In genomic region chr1:181148636-181149035, GRCh38 we compare ENCODE assay signal across 16 cellular contexts.
DNase-seq lines count a peak whose midpoint lies in the region; ATAC-seq, FAIRE-seq and TF ChIP-seq lines count a peak whose summit lies in the region.
"Had no signal": no experiment of that assay in that cellular context is flagged by ENCODE, and none has a peak within 500 bp of the region (broad histone marks: within the 10 kb centered on the region; RNA-seq: fewer than 3 reads in every experiment).

No MANE protein-coding gene starts in this region.

- H3K9me3 ChIP-seq in CD8-positive, alpha-beta memory T cell (ENCODE audit: low read length) = no peaks in the 10 kb centered on the region
- H3K9me3 ChIP-seq: adrenal gland had no signal

- no peak overlapping the region for H3K27ac ChIP-seq in CD8-positive, alpha-beta memory T cell (ENCODE audit: low read depth, low read length)
- H3K27ac ChIP-seq: adrenal gland had no signal

- DNase-seq in activated CD4-positive, alpha-beta T cell treated with anti-CD3 and anti-CD28 coated beads, Interleukin-2, amount 10 ng/mL, durations not matched to agents 7 days and 5 days = no peak
- no peak for DNase-seq in activated CD4-positive, alpha-beta T cell treated with anti-CD3 and anti-CD28 coated beads for 48 hours
- DNase-seq in CD8-positive, alpha-beta memory T cell = no peak
- DNase-seq in activated naive CD8-positive, alpha-beta T cell treated with anti-CD3 and anti-CD28 coated beads, Interleukin-2, amount 10 ng/mL, durations not matched to agents 7 days and 5 days = no peak
- DNase-seq in natural killer cell = no peak
- DNase-seq in RCC 7860 (ENCODE audit: low spot score) = no peak
- DNase-seq: EL, foreskin fibroblast, KG1, NCI-H1105 treated with DMSO at 0.1 percent for 48 hours, NCI-H748 treated with DMSO at 0.1 percent for 48 hours had no signal

- POLR2A ChIA-PET in activated CD4-positive, alpha-beta T cell treated with anti-CD3 and anti-CD28 coated beads, Interleukin-2, amount 10 ng/mL, durations not matched to agents 7 days and 5 days (lab: Charles Lee) = no interaction called here
- POLR2A ChIA-PET in CD8-positive, alpha-beta memory T cell (lab: Charles Lee) = interaction anchor here (1.3 kb wide), 1 partner anchor 60 kb away, joined by 4 read pairs; the partner anchor contains the start of gene IER5
- POLR2A ChIA-PET in activated naive CD8-positive, alpha-beta T cell treated with anti-CD3 and anti-CD28 coated beads, Interleukin-2, amount 10 ng/mL, durations not matched to agents 7 days and 5 days (lab: Charles Lee) = interaction anchor here (1.9 to 2.0 kb wide), 3 partner anchors 57 to 65 kb away, joined by 4 to 10 read pairs (median 7); no protein-coding TSS in a partner anchor

- TF ChIP-seq CTCF in natural killer cell (IDR thresholded peaks at IDR 0.05) = no peak

- H3K4me1 Mint-ChIP-seq in activated CD4-positive, alpha-beta T cell treated with anti-CD3 and anti-CD28 coated beads, Interleukin-2, amount 10 ng/mL, durations not matched to agents 7 days and 5 days = peaks cover 54% of the 10 kb centered on the region
- peaks cover 42 to 63% (median 53%) of the 10 kb centered on the region in 3 donors for H3K4me1 Mint-ChIP-seq in CD8-positive, alpha-beta memory T cell
- H3K4me1 Mint-ChIP-seq in activated naive CD8-positive, alpha-beta T cell treated with anti-CD3 and anti-CD28 coated beads, Interleukin-2, amount 10 ng/mL, durations not matched to agents 7 days and 5 days = peaks cover 47% of the 10 kb centered on the region
- H3K4me1 Mint-ChIP-seq in natural killer cell = peaks cover 38 to 51% of the 10 kb centered on the region in 2 donors

- no peaks in the 10 kb centered on the region for H3K36me3 ChIP-seq in CD8-positive, alpha-beta memory T cell (ENCODE audit: insufficient read depth, low read length)
- H3K36me3 ChIP-seq: adrenal gland had no signal

- FAIRE-seq in RCC 7860 (lab: Jason Lieb, UNC) = no peak

- peak overlapping the region; percentile 89 for H3K27ac Mint-ChIP-seq in activated CD4-positive, alpha-beta T cell treated with anti-CD3 and anti-CD28 coated beads, Interleukin-2, amount 10 ng/mL, durations not matched to agents 7 days and 5 days
- H3K27ac Mint-ChIP-seq in CD8-positive, alpha-beta memory T cell = peak overlapping the region in 6 of 8 donors; percentile 7 to 97 (median 96)
- H3K27ac Mint-ChIP-seq in activated naive CD8-positive, alpha-beta T cell treated with anti-CD3 and anti-CD28 coated beads, Interleukin-2, amount 10 ng/mL, durations not matched to agents 7 days and 5 days = peak overlapping the region; percentile 35
- H3K27ac Mint-ChIP-seq in natural killer cell = peak overlapping the region; percentile 84 to 88

- H3K9me3 Mint-ChIP-seq in activated CD4-positive, alpha-beta T cell treated with anti-CD3 and anti-CD28 coated beads, Interleukin-2, amount 10 ng/mL, durations not matched to agents 7 days and 5 days = peaks cover 19% of the 10 kb centered on the region
- no peaks in the 10 kb centered on the region for H3K9me3 Mint-ChIP-seq in CD8-positive, alpha-beta memory T cell
- peaks cover 7% of the 10 kb centered on the region for H3K9me3 Mint-ChIP-seq in activated naive CD8-positive, alpha-beta T cell treated with anti-CD3 and anti-CD28 coated beads, Interleukin-2, amount 10 ng/mL, durations not matched to agents 7 days and 5 days
- H3K9me3 Mint-ChIP-seq in natural killer cell = no peaks in the 10 kb centered on the region

- H3K36me3 Mint-ChIP-seq in activated CD4-positive, alpha-beta T cell treated with anti-CD3 and anti-CD28 coated beads, Interleukin-2, amount 10 ng/mL, durations not matched to agents 7 days and 5 days (ENCODE audit: low read depth) = peaks cover 6% of the 10 kb centered on the region
- H3K36me3 Mint-ChIP-seq in CD8-positive, alpha-beta memory T cell = no peaks in the 10 kb centered on the region
- peaks cover 14% of the 10 kb centered on the region for H3K36me3 Mint-ChIP-seq in activated naive CD8-positive, alpha-beta T cell treated with anti-CD3 and anti-CD28 coated beads, Interleukin-2, amount 10 ng/mL, durations not matched to agents 7 days and 5 days
- H3K36me3 Mint-ChIP-seq in natural killer cell = no peaks in the 10 kb centered on the region

- no peak overlapping the region for H3K4me3 ChIP-seq in CD8-positive, alpha-beta memory T cell (ENCODE audit: low read length)
- H3K4me3 ChIP-seq: adrenal gland, lung had no signal

- no peak for ATAC-seq in activated naive CD8-positive, alpha-beta T cell treated with anti-CD3 and anti-CD28 coated beads, Interleukin-2, amount 10 ng/mL, durations not matched to agents 7 days and 5 days (ENCODE audit: low read depth)
- ATAC-seq in natural killer cell (no peak), HG03108 (IDR thresholded peaks at IDR 0.05; ENCODE audit: unreplicated experiment) (no peak), HG02970 (IDR thresholded peaks at IDR 0.05; ENCODE audit: low FRiP score, unreplicated experiment) (no peak)

- peaks cover 53% of the 10 kb centered on the region for H3K4me1 ChIP-seq in CD8-positive, alpha-beta memory T cell (ENCODE audit: insufficient read depth, low read length)

- peaks cover 25% of the 10 kb centered on the region for H3K27me3 Mint-ChIP-seq in activated CD4-positive, alpha-beta T cell treated with anti-CD3 and anti-CD28 coated beads, Interleukin-2, amount 10 ng/mL, durations not matched to agents 7 days and 5 days
- H3K27me3 Mint-ChIP-seq in CD8-positive, alpha-beta memory T cell = no peaks in the 10 kb centered on the region
- peaks cover 21% of the 10 kb centered on the region for H3K27me3 Mint-ChIP-seq in activated naive CD8-positive, alpha-beta T cell treated with anti-CD3 and anti-CD28 coated beads, Interleukin-2, amount 10 ng/mL, durations not matched to agents 7 days and 5 days
- H3K27me3 Mint-ChIP-seq in natural killer cell (ENCODE audit: low read depth in 2 of 2) = peaks cover 6 to 23% of the 10 kb centered on the region in 2 donors

- H3K27me3 ChIP-seq in CD8-positive, alpha-beta memory T cell (ENCODE audit: insufficient read depth, low read length, poor library complexity, severe bottlenecking) = no peaks in the 10 kb centered on the region
- H3K27me3 ChIP-seq: adrenal gland had no signal

- intact Hi-C loops in natural killer cell (cut with micrococcal nuclease) = loop anchor here (10.0 kb wide), 1 partner anchor 194 kb away; no protein-coding TSS in a partner anchor

- CTCF ChIA-PET in activated CD4-positive, alpha-beta T cell treated with anti-CD3 and anti-CD28 coated beads, Interleukin-2, amount 10 ng/mL, durations not matched to agents 7 days and 5 days (lab: Charles Lee) = interaction anchor here (0.9 to 3.2 kb wide), 6 partner anchors 11 to 163 kb away, joined by 3 to 9 read pairs (median 3); no protein-coding TSS in a partner anchor
- CTCF ChIA-PET in CD8-positive, alpha-beta memory T cell (lab: Charles Lee) = interaction anchor here (0.7 to 3.2 kb wide), 5 partner anchors 17 to 646 kb away, joined by 3 to 15 read pairs (median 4); partner anchors contain the start of gene ACBD6

- no peak overlapping the region for H3K4me3 Mint-ChIP-seq in activated CD4-positive, alpha-beta T cell treated with anti-CD3 and anti-CD28 coated beads, Interleukin-2, amount 10 ng/mL, durations not matched to agents 7 days and 5 days
- H3K4me3 Mint-ChIP-seq in CD8-positive, alpha-beta memory T cell = peak overlapping the region in 4 of 7 donors; percentile 73 to 85 (median 82)
- peak overlapping the region; percentile 74 for H3K4me3 Mint-ChIP-seq in activated naive CD8-positive, alpha-beta T cell treated with anti-CD3 and anti-CD28 coated beads, Interleukin-2, amount 10 ng/mL, durations not matched to agents 7 days and 5 days
- H3K4me3 Mint-ChIP-seq in natural killer cell = peak overlapping the region; percentile 81
- H3K4me3 Mint-ChIP-seq: nephron had no signal

Comparison
In these comparisons a context has a peak if more than half of its experiments do, and no peak if none do; other contexts are left out.
1. H3K27ac Mint-ChIP-seq: peak in every context shown above with its lines; median percentile 96 in CD8-positive, alpha-beta memory T cell; 89 in activated CD4-positive, alpha-beta T cell treated with anti-CD3 and anti-CD28 coated beads, Interleukin-2, amount 10 ng/mL, durations not matched to agents 7 days and 5 days; 86 in natural killer cell; 35 in activated naive CD8-positive, alpha-beta T cell treated with anti-CD3 and anti-CD28 coated beads, Interleukin-2, amount 10 ng/mL, durations not matched to agents 7 days and 5 days.